ENCODE assay signal across 8 cellular contexts in the genomic region with DNA sequence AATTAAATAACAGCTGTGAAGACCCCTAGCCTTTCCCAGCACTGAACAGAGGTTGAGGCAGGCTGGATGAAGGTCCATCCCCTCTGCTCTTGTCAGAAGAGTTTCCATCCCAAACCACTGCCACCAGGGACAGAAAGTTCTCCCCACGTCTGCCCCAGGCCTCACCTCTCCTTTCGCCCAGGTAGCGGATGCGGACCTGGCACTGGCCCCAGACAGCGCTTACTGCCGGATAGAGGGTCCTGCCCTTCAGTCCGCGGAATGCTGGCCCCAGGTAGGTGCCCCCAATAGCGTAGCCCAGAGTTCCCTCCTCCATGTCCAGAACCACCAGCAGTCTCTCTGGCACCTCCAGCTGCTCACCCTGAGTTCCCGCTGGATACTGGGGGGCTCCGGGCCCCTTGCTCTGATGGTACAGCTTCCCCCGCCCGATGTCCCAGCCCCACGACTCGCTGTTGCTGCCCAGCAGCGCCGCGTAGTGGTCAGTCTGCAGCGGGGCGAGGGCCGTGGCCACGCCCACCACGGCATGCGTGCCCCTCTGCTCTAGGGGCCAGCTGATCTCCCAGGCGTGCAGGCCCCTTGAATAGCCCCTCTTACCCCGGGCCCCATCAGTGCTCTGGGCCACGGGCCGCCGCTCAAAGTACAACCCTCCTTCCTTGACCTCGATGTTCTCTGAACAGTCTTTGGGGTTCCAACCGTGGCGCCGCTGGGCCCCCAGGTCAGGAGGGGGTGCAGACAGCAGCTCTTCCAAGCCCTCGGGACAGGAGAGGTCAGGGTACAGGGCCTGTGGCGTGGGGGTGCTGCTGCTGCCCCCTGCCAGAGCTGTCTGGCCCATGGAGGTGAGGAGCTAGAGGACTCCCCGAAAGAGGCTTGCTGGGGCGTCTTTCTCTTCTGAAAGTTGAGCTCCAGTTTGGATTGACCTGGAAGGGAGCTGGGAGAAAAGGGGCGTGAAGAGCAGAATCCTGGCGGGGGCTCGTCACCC. TPM values are rescaled to one million over a fixed set of nuclear protein-coding genes. Genes with fewer than 3 reads are reported as not detected.
A peak's percentile ranks its signal among the peaks of the same experiment; 100 is the strongest.
DNase-seq lines count a peak whose midpoint lies in the region; ATAC-seq lines count a peak whose summit lies in the region.

No MANE protein-coding gene starts in this region.

- peak overlapping the region; percentile 72 for H3K27ac ChIP-seq in mesodermal cell (ENCODE audit: low read depth, low read length, severe bottlenecking)

- peak; percentile 31 for ATAC-seq in HG02943 (IDR thresholded peaks at IDR 0.05; ENCODE audit: low read depth, unreplicated experiment)
- no peak for ATAC-seq in HG02623 (IDR thresholded peaks at IDR 0.05; ENCODE audit: unreplicated experiment)

- no peaks in the 10 kb centered on the region for H3K4me1 ChIP-seq in endocrine pancreas (ENCODE audit: control insufficient read depth, insufficient read depth, low read length)
- peaks cover 12% of the 10 kb centered on the region for H3K4me1 ChIP-seq in mesodermal cell (ENCODE audit: control insufficient read depth, insufficient read depth, low read length, poor library complexity, severe bottlenecking)

- peak overlapping the region; percentile 64 for H3K4me3 ChIP-seq in GM08714 (ENCODE audit: low read length)
- H3K4me3 ChIP-seq in endocrine pancreas (ENCODE audit: control insufficient read depth, insufficient read depth, low read length): peak overlapping the region; percentile 19
- peak overlapping the region; percentile 74 for H3K4me3 ChIP-seq in mesodermal cell (ENCODE audit: extremely low read depth, insufficient read depth, low read length, poor library complexity, severe bottlenecking)

- no peaks in the 10 kb centered on the region for H3K27me3 ChIP-seq in endocrine pancreas (ENCODE audit: control insufficient read depth, insufficient read depth, low read length)

- H3K9me3 ChIP-seq in endocrine pancreas (ENCODE audit: control insufficient read depth, low read length): no peaks in the 10 kb centered on the region
- H3K9me3 ChIP-seq in mesodermal cell (ENCODE audit: control insufficient read depth, low read length): no peaks in the 10 kb centered on the region

- peak overlapping the region; percentile 95 for H3K9ac ChIP-seq in endocrine pancreas (ENCODE audit: control insufficient read depth, insufficient read depth, low read length)

- WGBS in mesodermal cell (ENCODE audit: insufficient coverage in 2 of 2), 2 experiments: 7% methylated on average over 32 to 36 of the region's 40 CpGs

- no peaks in the 10 kb centered on the region for H3K36me3 ChIP-seq in endocrine pancreas (ENCODE audit: control insufficient read depth, insufficient read depth, low read length)
- peaks cover 31% of the 10 kb centered on the region for H3K36me3 ChIP-seq in mesodermal cell (ENCODE audit: control insufficient read depth, insufficient read depth, low read length)

- peak; percentile 21 for DNase-seq in NCI-H748 treated with DMSO at 0.1 percent for 48 hours (lab: John Stamatoyannopoulos, UW)
- DNase-seq in activated CD8-positive, alpha-beta memory T cell treated with anti-CD3 and anti-CD28 coated beads for 48 hours (ENCODE audit: low read depth in 2 of 3, low spot score in 2 of 3): peak; percentile 65 to 91 (median 72)
- peak; percentile 70 for DNase-seq in stimulated activated CD8-positive, alpha-beta memory T cell treated with anti-CD3 and anti-CD28 coated beads, Interleukin-15, amount 100 ng/mL, for 24 hours (ENCODE audit: low read depth)

RNA-seq across cellular contexts. Expression of a gene that starts 0.7 kb away (rescaled TPM):
- polyA plus RNA-seq in mesodermal cell (2013, experiment 1 of 2): 7.3 TPM
- polyA plus RNA-seq in mesodermal cell (2013, experiment 2 of 2): 5.5 TPM

RNA-seq across cellular contexts. Expression of a gene that starts 5.0 kb away (rescaled TPM):
- polyA plus RNA-seq in mesodermal cell (2013, experiment 1 of 2): 697 TPM
- polyA plus RNA-seq in mesodermal cell (2013, experiment 2 of 2): 590 TPM

RNA-seq across cellular contexts. Expression of a gene that starts 20.4 kb away (rescaled TPM):
- polyA plus RNA-seq in mesodermal cell (2013, experiment 1 of 2): 70.2 TPM
- 59.6 TPM for polyA plus RNA-seq in mesodermal cell (2013, experiment 2 of 2)

RNA-seq across cellular contexts. Expression of a gene that starts 21.3 kb away (rescaled TPM):
- 53.9 TPM for polyA plus RNA-seq in mesodermal cell (2013, experiment 1 of 2)
- 56.1 TPM for polyA plus RNA-seq in mesodermal cell (2013, experiment 2 of 2)

RNA-seq across cellular contexts. Expression of a gene that starts 31.6 kb away (rescaled TPM):
- polyA plus RNA-seq in mesodermal cell (2013, experiment 1 of 2): 11.8 TPM
- 10.8 TPM for polyA plus RNA-seq in mesodermal cell (2013, experiment 2 of 2)

Comparison
In these comparisons a context has a peak if more than half of its experiments do, and no peak if none do; other contexts are left out.
1. H3K4me3 ChIP-seq: peak in every context shown above with its lines; median percentile 74 in mesodermal cell; 64 in GM08714; 19 in endocrine pancreas.
2. DNase-seq: peak in every context shown above with its lines; median percentile 72 in activated CD8-positive, alpha-beta memory T cell treated with anti-CD3 and anti-CD28 coated beads for 48 hours; 70 in stimulated activated CD8-positive, alpha-beta memory T cell treated with anti-CD3 and anti-CD28 coated beads, Interleukin-15, amount 100 ng/mL, for 24 hours; 21 in NCI-H748 treated with DMSO at 0.1 percent for 48 hours.